ENCODE assay signal across 32 cellular contexts in genomic region chr6:103027532-103027931, GRCh38.
"Had no signal": no experiment of that assay in that cellular context is flagged by ENCODE, and none has a peak within 500 bp of the region (broad histone marks: within the 10 kb centered on the region; RNA-seq: fewer than 3 reads in every experiment).

No MANE protein-coding gene starts in this region.

- H3K4me1 Mint-ChIP-seq: activated CD4-positive, alpha-beta T cell treated with anti-CD3 and anti-CD28 coated beads for 36 hours; activated CD4-positive, alpha-beta T cell treated with anti-CD3 and anti-CD28 coated beads, Interleukin-2, amount 10 ng/mL, durations not matched to agents 24 days and 14 days; activated CD8-positive, alpha-beta memory T cell treated with anti-CD3 and anti-CD28 coated beads, Interleukin-2, amount 10 ng/mL, durations not matched to agents 7 days and 5 days; activated naive CD4-positive, alpha-beta T cell treated with anti-CD3 and anti-CD28 coated beads, Interleukin-2, amount 50 U/mL, for 24 hours; activated naive CD8-positive, alpha-beta T cell treated with anti-CD3 and anti-CD28 coated beads for 36 hours; activated naive CD8-positive, alpha-beta T cell treated with anti-CD3 and anti-CD28 coated beads, Interleukin-2, amount 50 U/mL, for 24 hours; T-helper 17 cell had no signal

- H3K27ac Mint-ChIP-seq: activated CD4-positive, alpha-beta memory T cell treated with anti-CD3 and anti-CD28 coated beads for 36 hours; activated CD4-positive, alpha-beta T cell treated with anti-CD3 and anti-CD28 coated beads for 36 hours; activated CD4-positive, alpha-beta T cell treated with anti-CD3 and anti-CD28 coated beads, Interleukin-2, amount 10 ng/mL, durations not matched to agents 24 days and 14 days; activated CD8-positive, alpha-beta memory T cell treated with anti-CD3 and anti-CD28 coated beads, Interleukin-2, amount 10 ng/mL, durations not matched to agents 7 days and 5 days; activated CD8-positive, alpha-beta T cell treated with anti-CD3 and anti-CD28 coated beads, Interleukin-2, amount 10 ng/mL, durations not matched to agents 7 days and 5 days; activated naive CD4-positive, alpha-beta T cell treated with anti-CD3 and anti-CD28 coated beads for 36 hours; activated naive CD4-positive, alpha-beta T cell treated with anti-CD3 and anti-CD28 coated beads, Interleukin-2, amount 50 U/mL, for 24 hours; activated naive CD8-positive, alpha-beta T cell treated with anti-CD3 and anti-CD28 coated beads for 36 hours; activated naive CD8-positive, alpha-beta T cell treated with anti-CD3 and anti-CD28 coated beads, Interleukin-2, amount 50 U/mL, for 24 hours; activated T-helper 1 cell treated with anti-CD3 and anti-CD28 coated beads, Interleukin-12 subunit alpha, Interleukin-12 subunit beta, Interleukin-2, Interleukin-4 antibody, amounts not matched to agents 30 ng/mL and 10 ng/mL and 1 ng/mL, durations not matched to agents 14 hours and 24 hours and 36 hours; activated T-helper 2 cell treated with anti-CD3 and anti-CD28 coated beads, Interferon-gamma antibody, Interleukin-2, Interleukin-4, amounts not matched to agents 10 μg/mL and 5 μg/mL and 100 μg/mL, durations not matched to agents 14 hours and 24 hours and 36 hours; T-helper 17 cell; T-helper 2 cell treated with Interferon-gamma antibody and Interleukin-4, amounts not matched to agents 5 μg/mL and 100 μg/mL, for 36 hours had no signal

- H3K9me3 Mint-ChIP-seq: activated CD4-positive, alpha-beta T cell treated with anti-CD3 and anti-CD28 coated beads, Interleukin-2, amount 10 ng/mL, durations not matched to agents 24 days and 14 days; activated naive CD4-positive, alpha-beta T cell treated with anti-CD3 and anti-CD28 coated beads for 36 hours; activated naive CD4-positive, alpha-beta T cell treated with anti-CD3 and anti-CD28 coated beads, Interleukin-2, amount 50 U/mL, for 24 hours; activated naive CD8-positive, alpha-beta T cell treated with anti-CD3 and anti-CD28 coated beads, Interleukin-2, amount 50 U/mL, for 24 hours; activated T-helper 1 cell treated with anti-CD3 and anti-CD28 coated beads, Interleukin-12 subunit alpha, Interleukin-12 subunit beta, Interleukin-2, Interleukin-4 antibody, amounts not matched to agents 30 ng/mL and 10 ng/mL and 1 ng/mL, durations not matched to agents 14 hours and 24 hours and 36 hours; activated T-helper 2 cell treated with anti-CD3 and anti-CD28 coated beads, Interferon-gamma antibody, Interleukin-2, Interleukin-4, amounts not matched to agents 10 μg/mL and 5 μg/mL and 100 μg/mL, durations not matched to agents 14 hours and 24 hours and 36 hours; T-helper 2 cell treated with Interferon-gamma antibody and Interleukin-4, amounts not matched to agents 5 μg/mL and 100 μg/mL, for 36 hours had no signal

- H3K4me3 ChIP-seq: adrenal gland, body of pancreas, esophagus squamous epithelium, gastroesophageal sphincter had no signal

- H3K36me3 Mint-ChIP-seq: activated CD4-positive, alpha-beta memory T cell treated with anti-CD3 and anti-CD28 coated beads for 36 hours; activated CD8-positive, alpha-beta memory T cell treated with anti-CD3 and anti-CD28 coated beads, Interleukin-2, amount 10 ng/mL, durations not matched to agents 7 days and 5 days; activated naive CD4-positive, alpha-beta T cell treated with anti-CD3 and anti-CD28 coated beads, Interleukin-2, amount 50 U/mL, for 24 hours; activated naive CD8-positive, alpha-beta T cell treated with anti-CD3 and anti-CD28 coated beads for 36 hours had no signal

- H3K27me3 Mint-ChIP-seq: activated CD4-positive, alpha-beta memory T cell treated with anti-CD3 and anti-CD28 coated beads for 36 hours; activated CD4-positive, alpha-beta T cell treated with anti-CD3 and anti-CD28 coated beads for 36 hours; activated CD4-positive, alpha-beta T cell treated with anti-CD3 and anti-CD28 coated beads, Interleukin-2, amount 10 ng/mL, durations not matched to agents 24 days and 14 days; activated CD8-positive, alpha-beta memory T cell treated with anti-CD3 and anti-CD28 coated beads, Interleukin-2, amount 10 ng/mL, durations not matched to agents 7 days and 5 days; activated naive CD4-positive, alpha-beta T cell treated with anti-CD3 and anti-CD28 coated beads, Interleukin-2, amount 50 U/mL, for 24 hours; activated naive CD8-positive, alpha-beta T cell treated with anti-CD3 and anti-CD28 coated beads for 36 hours; activated naive CD8-positive, alpha-beta T cell treated with anti-CD3 and anti-CD28 coated beads, Interleukin-2, amount 50 U/mL, for 24 hours; T-helper 17 cell had no signal

- ATAC-seq: activated CD4-positive, alpha-beta T cell treated with anti-CD3 and anti-CD28 coated beads for 36 hours; activated CD8-positive, alpha-beta memory T cell treated with anti-CD3 and anti-CD28 coated beads, Interleukin-2, amount 10 ng/mL, durations not matched to agents 7 days and 5 days; activated CD8-positive, alpha-beta T cell treated with anti-CD3 and anti-CD28 coated beads, Interleukin-2, amount 10 ng/mL, durations not matched to agents 7 days and 5 days; activated naive CD8-positive, alpha-beta T cell treated with anti-CD3 and anti-CD28 coated beads, Interleukin-2, amount 50 U/mL, for 24 hours; body of pancreas; gastroesophageal sphincter; T-helper 17 cell had no signal

- H3K4me3 Mint-ChIP-seq: activated CD4-positive, alpha-beta memory T cell treated with anti-CD3 and anti-CD28 coated beads for 36 hours; activated CD4-positive, alpha-beta T cell treated with anti-CD3 and anti-CD28 coated beads for 36 hours; activated CD4-positive, alpha-beta T cell treated with anti-CD3 and anti-CD28 coated beads, Interleukin-2, amount 10 ng/mL, durations not matched to agents 24 days and 14 days; activated CD8-positive, alpha-beta memory T cell treated with anti-CD3 and anti-CD28 coated beads, Interleukin-2, amount 10 ng/mL, durations not matched to agents 7 days and 5 days; activated CD8-positive, alpha-beta T cell treated with anti-CD3 and anti-CD28 coated beads, Interleukin-2, amount 10 ng/mL, durations not matched to agents 7 days and 5 days; activated naive CD4-positive, alpha-beta T cell treated with anti-CD3 and anti-CD28 coated beads for 36 hours; activated naive CD4-positive, alpha-beta T cell treated with anti-CD3 and anti-CD28 coated beads, Interleukin-2, amount 50 U/mL, for 24 hours; activated naive CD8-positive, alpha-beta T cell treated with anti-CD3 and anti-CD28 coated beads for 36 hours; activated naive CD8-positive, alpha-beta T cell treated with anti-CD3 and anti-CD28 coated beads, Interleukin-2, amount 50 U/mL, for 24 hours; activated T-helper 1 cell treated with anti-CD3 and anti-CD28 coated beads, Interleukin-12 subunit alpha, Interleukin-12 subunit beta, Interleukin-2, Interleukin-4 antibody, amounts not matched to agents 30 ng/mL and 10 ng/mL and 1 ng/mL, durations not matched to agents 14 hours and 24 hours and 36 hours; T-helper 17 cell; T-helper 2 cell treated with Interferon-gamma antibody and Interleukin-4, amounts not matched to agents 5 μg/mL and 100 μg/mL, for 36 hours had no signal

- H3K27ac ChIP-seq: adrenal gland, body of pancreas, epithelial cell of prostate, esophagus squamous epithelium, gastroesophageal sphincter, WERI-Rb-1 had no signal

- DNase-seq: activated CD4-positive, alpha-beta memory T cell treated with anti-CD3 and anti-CD28 coated beads for 36 hours; activated CD4-positive, alpha-beta T cell treated with anti-CD3 and anti-CD28 coated beads for 36 hours; activated CD4-positive, alpha-beta T cell treated with anti-CD3 and anti-CD28 coated beads, Interleukin-2, amount 10 ng/mL, durations not matched to agents 24 days and 14 days; activated CD4-positive, CD25-positive, alpha-beta regulatory T cell; activated CD4-positive, CD25-positive, alpha-beta regulatory T cell treated with anti-CD3 and anti-CD28 coated beads, Interleukin-2, amount 50 U/mL, for 72 hours; activated CD8-positive, alpha-beta memory T cell treated with anti-CD3 and anti-CD28 coated beads, Interleukin-2, amount 10 ng/mL, durations not matched to agents 7 days and 5 days; activated CD8-positive, alpha-beta memory T cell treated with anti-CD3 and anti-CD28 coated beads, Interleukin-2, amount 50 U/mL, for 4 hours; activated CD8-positive, alpha-beta T cell treated with anti-CD3 and anti-CD28 coated beads, Interleukin-2, amount 10 ng/mL, durations not matched to agents 7 days and 5 days; activated effector memory CD4-positive, alpha-beta T cell treated with anti-CD3 and anti-CD28 coated beads, Interleukin-2, amount 50 U/mL, for 16 hours; activated naive CD4-positive, alpha-beta T cell treated with anti-CD3 and anti-CD28 coated beads for 36 hours; activated naive CD8-positive, alpha-beta T cell treated with anti-CD3 and anti-CD28 coated beads for 36 hours; activated naive CD8-positive, alpha-beta T cell treated with anti-CD3 and anti-CD28 coated beads, Interleukin-2, amount 50 U/mL, for 24 hours; activated T-cell treated with anti-CD3 and anti-CD28 coated beads, Interleukin-2, amount 50 U/mL, for 1 hour; activated T-cell treated with anti-CD3 and anti-CD28 coated beads, Interleukin-2, amount 50 U/mL, for 48 hours; adrenal gland; amygdala; aorta; body of pancreas; caudate nucleus; effector CD8-positive, alpha-beta T cell; esophagus squamous epithelium; foreskin melanocyte; T-helper 1 cell; T-helper 17 cell; T1000; WERI-Rb-1 had no signal
